ENCODE assay signal across 1 cellular context in the genomic region with DNA sequence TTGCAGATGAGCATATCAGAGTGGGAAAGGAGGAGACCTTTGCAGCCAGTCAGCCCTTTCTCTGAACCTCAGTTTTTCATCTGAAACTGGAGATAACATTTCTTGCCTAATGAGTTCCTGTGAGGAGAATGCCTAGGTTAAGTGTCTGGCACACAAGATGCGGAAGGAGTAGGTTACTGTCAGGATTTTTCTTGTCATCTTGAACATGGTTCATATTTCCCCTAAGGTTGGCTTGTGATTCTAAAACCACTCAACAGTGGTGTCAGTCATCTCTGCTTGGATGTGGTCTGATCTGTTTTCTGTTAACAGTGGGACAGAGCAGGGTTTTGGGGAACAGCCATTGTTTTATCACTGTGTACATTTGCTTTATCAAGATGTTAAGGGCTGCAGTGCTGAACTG.
TF ChIP-seq lines count a peak whose summit lies in the region.

No MANE protein-coding gene starts in this region.

TF ChIP-seq in K562, 482 proteins besides CTCF, POLR2A, EP300 and RAD21 (continued from another document):
- TF ChIP-seq, protein P1, sequence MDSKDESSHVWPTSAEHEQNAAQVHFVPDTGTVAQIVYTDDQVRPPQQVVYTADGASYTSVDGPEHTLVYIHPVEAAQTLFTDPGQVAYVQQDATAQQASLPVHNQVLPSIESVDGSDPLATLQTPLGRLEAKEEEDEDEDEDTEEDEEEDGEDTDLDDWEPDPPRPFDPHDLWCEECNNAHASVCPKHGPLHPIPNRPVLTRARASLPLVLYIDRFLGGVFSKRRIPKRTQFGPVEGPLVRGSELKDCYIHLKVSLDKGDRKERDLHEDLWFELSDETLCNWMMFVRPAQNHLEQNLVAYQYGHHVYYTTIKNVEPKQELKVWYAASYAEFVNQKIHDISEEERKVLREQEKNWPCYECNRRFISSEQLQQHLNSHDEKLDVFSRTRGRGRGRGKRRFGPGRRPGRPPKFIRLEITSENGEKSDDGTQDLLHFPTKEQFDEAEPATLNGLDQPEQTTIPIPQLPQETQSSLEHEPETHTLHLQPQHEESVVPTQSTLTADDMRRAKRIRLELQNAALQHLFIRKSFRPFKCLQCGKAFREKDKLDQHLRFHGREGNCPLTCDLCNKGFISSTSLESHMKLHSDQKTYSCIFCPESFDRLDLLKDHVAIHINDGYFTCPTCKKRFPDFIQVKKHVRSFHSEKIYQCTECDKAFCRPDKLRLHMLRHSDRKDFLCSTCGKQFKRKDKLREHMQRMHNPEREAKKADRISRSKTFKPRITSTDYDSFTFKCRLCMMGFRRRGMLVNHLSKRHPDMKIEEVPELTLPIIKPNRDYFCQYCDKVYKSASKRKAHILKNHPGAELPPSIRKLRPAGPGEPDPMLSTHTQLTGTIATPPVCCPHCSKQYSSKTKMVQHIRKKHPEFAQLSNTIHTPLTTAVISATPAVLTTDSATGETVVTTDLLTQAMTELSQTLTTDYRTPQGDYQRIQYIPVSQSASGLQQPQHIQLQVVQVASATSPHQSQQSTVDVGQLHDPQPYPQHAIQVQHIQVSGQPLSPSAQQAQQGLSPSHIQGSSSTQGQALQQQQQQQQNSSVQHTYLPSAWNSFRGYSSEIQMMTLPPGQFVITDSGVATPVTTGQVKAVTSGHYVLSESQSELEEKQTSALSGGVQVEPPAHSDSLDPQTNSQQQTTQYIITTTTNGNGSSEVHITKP (IDR thresholded peaks at IDR 0.05; ENCODE audit: partially characterized antibody): no peak
